Comparison of ENCODE assay signal across 24 cellular contexts in the genomic region with DNA sequence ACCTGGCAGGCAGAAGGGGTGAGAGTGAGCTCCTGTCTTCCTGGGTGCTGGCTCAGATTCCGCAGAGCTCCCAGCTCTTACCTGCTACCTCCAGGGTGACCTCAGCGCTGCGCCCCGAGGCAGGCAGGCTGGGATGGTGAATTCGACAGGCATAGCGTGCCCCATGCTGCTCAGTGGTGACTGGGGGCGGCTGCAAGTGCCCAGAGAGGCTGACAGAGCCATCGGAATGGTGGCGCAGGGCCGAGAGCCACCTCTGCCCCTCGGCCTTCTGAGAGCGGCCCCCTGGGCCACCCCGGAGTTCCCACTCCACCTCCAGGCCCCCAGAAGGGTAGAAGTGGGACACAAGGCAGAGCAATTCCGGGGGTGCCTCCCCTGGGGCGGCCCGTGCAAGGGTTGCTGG.
"Had no signal": no experiment of that assay in that cellular context is flagged by ENCODE, and none has a peak within 500 bp of the region (broad histone marks: within the 10 kb centered on the region; RNA-seq: fewer than 3 reads in every experiment).

No MANE protein-coding gene starts in this region.

- H3K4me2 ChIP-seq: hepatocyte had no signal

- H3K4me3 ChIP-seq: adrenal gland, ascending aorta, hepatocyte, left ventricle myocardium inferior, stomach, suprapubic skin, tibial nerve had no signal

- H3K27me3 ChIP-seq: adrenal gland, ascending aorta, brain microvascular endothelial cell, hepatocyte, stomach, suprapubic skin, tibial nerve had no signal

- FAIRE-seq: frontal cortex had no signal

- H3K9me3 ChIP-seq: adrenal gland, ascending aorta, left ventricle myocardium inferior, stomach, suprapubic skin, tibial nerve had no signal

- H3K4me1 ChIP-seq: parathyroid adenoma had no signal

- H3K9ac ChIP-seq: parathyroid adenoma had no signal

- H2AFZ ChIP-seq: hepatocyte, parathyroid adenoma had no signal

- H3K27ac Mint-ChIP-seq: mesothelial cell of epicardium had no signal

- ATAC-seq: naive thymus-derived CD8-positive, alpha-beta T cell; right cardiac atrium had no signal

- H3K27me3 Mint-ChIP-seq: naive thymus-derived CD8-positive, alpha-beta T cell had no signal

- DNase-seq: activated effector memory CD4-positive, alpha-beta T cell treated with Interleukin-2 at 50 U/mL for 16 hours; activated naive CD4-positive, alpha-beta T cell treated with anti-CD3 and anti-CD28 coated beads, Interleukin-2, amount 50 U/mL, for 16 hours; activated T-cell treated with anti-CD3 and anti-CD28 coated beads, Interleukin-2, amount 50 U/mL, for 48 hours; adrenal gland; brain microvascular endothelial cell; dermis blood vessel endothelial cell; effector CD8-positive, alpha-beta T cell; glutamatergic neuron; immature natural killer cell; left ventricle myocardium inferior; naive thymus-derived CD8-positive, alpha-beta T cell; nucleus accumbens; stimulated activated CD4-positive, alpha-beta T cell treated with anti-CD3 and anti-CD28 coated beads, Interleukin-12 subunit alpha, Interleukin-12 subunit beta, amount 100 ng/mL, for 4 hours; stimulated activated CD4-positive, alpha-beta T cell treated with anti-CD3 and anti-CD28 coated beads, Interleukin-4, amount 100 ng/mL, for 4 hours; stomach; T1000 had no signal

- H3K4me3 Mint-ChIP-seq: immature natural killer cell, mesothelial cell of epicardium had no signal

- H3K9me3 Mint-ChIP-seq: immature natural killer cell, mesothelial cell of epicardium had no signal

- H3K27ac ChIP-seq: ascending aorta, brain microvascular endothelial cell, hepatocyte, left ventricle myocardium inferior, parathyroid adenoma, stomach, suprapubic skin, tibial nerve had no signal
